1 cellular context compared by ENCODE assay signal in the genomic region with DNA sequence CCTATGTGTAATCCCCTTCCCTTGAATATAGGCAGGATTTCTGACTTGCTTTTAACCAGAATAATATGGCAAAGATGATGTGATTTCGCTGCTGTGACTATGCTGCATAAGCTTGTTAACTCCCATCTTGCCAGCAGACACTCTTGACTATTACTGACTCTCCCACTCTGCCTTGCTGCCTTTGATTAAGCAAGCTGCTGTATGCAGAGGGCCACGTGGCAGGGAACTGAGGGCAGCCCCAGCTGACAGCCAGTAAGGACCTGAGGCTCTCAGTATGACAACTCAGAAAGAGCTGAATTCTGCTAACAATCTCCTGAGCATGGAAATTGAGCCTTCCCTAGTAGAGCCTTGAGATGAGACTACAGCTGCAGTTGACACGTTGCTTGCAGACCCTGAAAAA.
TF ChIP-seq lines count a peak whose summit lies in the region.

No MANE protein-coding gene starts in this region.

TF ChIP-seq in SK-N-SH treated with all-trans-retinoic acid at 6 μM for 48 hours, 23 proteins besides CTCF, POLR2A, EP300 and RAD21 (continued from another document):
- TF ChIP-seq, protein P1, sequence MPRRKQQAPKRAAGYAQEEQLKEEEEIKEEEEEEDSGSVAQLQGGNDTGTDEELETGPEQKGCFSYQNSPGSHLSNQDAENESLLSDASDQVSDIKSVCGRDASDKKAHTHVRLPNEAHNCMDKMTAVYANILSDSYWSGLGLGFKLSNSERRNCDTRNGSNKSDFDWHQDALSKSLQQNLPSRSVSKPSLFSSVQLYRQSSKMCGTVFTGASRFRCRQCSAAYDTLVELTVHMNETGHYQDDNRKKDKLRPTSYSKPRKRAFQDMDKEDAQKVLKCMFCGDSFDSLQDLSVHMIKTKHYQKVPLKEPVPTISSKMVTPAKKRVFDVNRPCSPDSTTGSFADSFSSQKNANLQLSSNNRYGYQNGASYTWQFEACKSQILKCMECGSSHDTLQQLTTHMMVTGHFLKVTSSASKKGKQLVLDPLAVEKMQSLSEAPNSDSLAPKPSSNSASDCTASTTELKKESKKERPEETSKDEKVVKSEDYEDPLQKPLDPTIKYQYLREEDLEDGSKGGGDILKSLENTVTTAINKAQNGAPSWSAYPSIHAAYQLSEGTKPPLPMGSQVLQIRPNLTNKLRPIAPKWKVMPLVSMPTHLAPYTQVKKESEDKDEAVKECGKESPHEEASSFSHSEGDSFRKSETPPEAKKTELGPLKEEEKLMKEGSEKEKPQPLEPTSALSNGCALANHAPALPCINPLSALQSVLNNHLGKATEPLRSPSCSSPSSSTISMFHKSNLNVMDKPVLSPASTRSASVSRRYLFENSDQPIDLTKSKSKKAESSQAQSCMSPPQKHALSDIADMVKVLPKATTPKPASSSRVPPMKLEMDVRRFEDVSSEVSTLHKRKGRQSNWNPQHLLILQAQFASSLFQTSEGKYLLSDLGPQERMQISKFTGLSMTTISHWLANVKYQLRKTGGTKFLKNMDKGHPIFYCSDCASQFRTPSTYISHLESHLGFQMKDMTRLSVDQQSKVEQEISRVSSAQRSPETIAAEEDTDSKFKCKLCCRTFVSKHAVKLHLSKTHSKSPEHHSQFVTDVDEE (CRISPR knock-in tag; IDR thresholded peaks at IDR 0.05): no peak
- TF ChIP-seq ZFP30 (CRISPR knock-in tag; IDR thresholded peaks at IDR 0.05): no peak
- TF ChIP-seq OSR1 (CRISPR knock-in tag; IDR thresholded peaks at IDR 0.05): no peak
- TF ChIP-seq ZFP3 (CRISPR knock-in tag; IDR thresholded peaks at IDR 0.05): no peak
- no peak for TF ChIP-seq ISL1 (CRISPR knock-in tag; IDR thresholded peaks at IDR 0.05)
- TF ChIP-seq ESRRG (CRISPR knock-in tag; IDR thresholded peaks at IDR 0.05): no peak
- no peak for TF ChIP-seq GLIS3 (CRISPR knock-in tag; IDR thresholded peaks at IDR 0.05)
- TF ChIP-seq, protein P2, sequence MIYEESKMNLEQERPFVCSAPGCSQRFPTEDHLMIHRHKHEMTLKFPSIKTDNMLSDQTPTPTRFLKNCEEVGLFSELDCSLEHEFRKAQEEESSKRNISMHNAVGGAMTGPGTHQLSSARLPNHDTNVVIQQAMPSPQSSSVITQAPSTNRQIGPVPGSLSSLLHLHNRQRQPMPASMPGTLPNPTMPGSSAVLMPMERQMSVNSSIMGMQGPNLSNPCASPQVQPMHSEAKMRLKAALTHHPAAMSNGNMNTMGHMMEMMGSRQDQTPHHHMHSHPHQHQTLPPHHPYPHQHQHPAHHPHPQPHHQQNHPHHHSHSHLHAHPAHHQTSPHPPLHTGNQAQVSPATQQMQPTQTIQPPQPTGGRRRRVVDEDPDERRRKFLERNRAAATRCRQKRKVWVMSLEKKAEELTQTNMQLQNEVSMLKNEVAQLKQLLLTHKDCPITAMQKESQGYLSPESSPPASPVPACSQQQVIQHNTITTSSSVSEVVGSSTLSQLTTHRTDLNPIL (CRISPR knock-in tag; IDR thresholded peaks at IDR 0.05; ENCODE audit: low read depth): no peak
